In genomic region chr1:234520908-234521801, GRCh38 we compare ENCODE assay signal across 15 cellular contexts. TPM values are rescaled to one million over a fixed set of nuclear protein-coding genes. Genes with fewer than 3 reads are reported as not detected.
DNase-seq lines count a peak whose midpoint lies in the region; ATAC-seq and TF ChIP-seq lines count a peak whose summit lies in the region.
"Had no signal": no experiment of that assay in that cellular context is flagged by ENCODE, and none has a peak within 500 bp of the region (broad histone marks: within the 10 kb centered on the region; RNA-seq: fewer than 3 reads in every experiment).

No MANE protein-coding gene starts in this region.

- no peak for ATAC-seq in left cardiac atrium
- no peak for ATAC-seq in activated CD8-positive, alpha-beta T cell treated with anti-CD3 and anti-CD28 coated beads, Interleukin-2, amount 10 ng/mL, durations not matched to agents 7 days and 5 days
- no peak for ATAC-seq in lung (ENCODE audit: insufficient read depth, low FRiP score)
- ATAC-seq in HG02938 (IDR thresholded peaks at IDR 0.05; ENCODE audit: unreplicated experiment), result no peak
- ATAC-seq: activated T-helper 17 cell treated with anti-CD3 and anti-CD28 coated beads, Interleukin-2, amount 50 U/mL, for 72 hours; body of pancreas; pancreas had no signal

- H3K4me1 Mint-ChIP-seq in activated CD8-positive, alpha-beta T cell treated with anti-CD3 and anti-CD28 coated beads, Interleukin-2, amount 10 ng/mL, durations not matched to agents 7 days and 5 days (ENCODE audit: low read depth), result peaks cover 36% of the 10 kb centered on the region
- H3K4me1 Mint-ChIP-seq: H9 had no signal

- no peak overlapping the region for H2AFZ ChIP-seq in osteoblast (ENCODE audit: low read length)

- CTCF ChIA-PET in activated CD8-positive, alpha-beta T cell treated with anti-CD3 and anti-CD28 coated beads, Interleukin-2, amount 10 ng/mL, durations not matched to agents 7 days and 5 days (lab: Charles Lee), result interaction anchor here (0.9 to 1.4 kb wide), 2 partner anchors 13 to 324 kb away, joined by 3 read pairs; no protein-coding TSS in a partner anchor

- H3K9me3 ChIP-seq in left ventricle myocardium inferior (replicated peaks) (no peaks in the 10 kb centered on the region), lung (ENCODE audit: control insufficient read depth in 2 of 2, insufficient read depth in 1 of 2, low read length in 1 of 2) (no peaks in the 10 kb centered on the region), osteoblast (ENCODE audit: low read depth, low read length) (no peaks in the 10 kb centered on the region)
- H3K9me3 ChIP-seq: body of pancreas, pancreas had no signal

- no peak overlapping the region for H3K4me2 ChIP-seq in osteoblast (ENCODE audit: insufficient read depth, low read length)

- H3K27ac ChIP-seq in left ventricle myocardium inferior (replicated peaks) (peak overlapping the region; percentile 95), lung (ENCODE audit: low read depth in 1 of 2, low read length in 1 of 2) (peak overlapping the region; percentile 38 to 56), osteoblast (ENCODE audit: low read depth, low read length) (no peak overlapping the region)

- POLR2A ChIA-PET in activated CD8-positive, alpha-beta T cell treated with anti-CD3 and anti-CD28 coated beads, Interleukin-2, amount 10 ng/mL, durations not matched to agents 7 days and 5 days (lab: Charles Lee), result interaction anchor here (1.3 to 1.4 kb wide), 2 partner anchors 21 to 43 kb away, joined by 3 read pairs; no protein-coding TSS in a partner anchor

- H3K27me3 Mint-ChIP-seq in activated CD8-positive, alpha-beta T cell treated with anti-CD3 and anti-CD28 coated beads, Interleukin-2, amount 10 ng/mL, durations not matched to agents 7 days and 5 days (ENCODE audit: low read depth), result no peaks in the 10 kb centered on the region

- no peaks in the 10 kb centered on the region for H3K9me3 Mint-ChIP-seq in activated CD8-positive, alpha-beta T cell treated with anti-CD3 and anti-CD28 coated beads, Interleukin-2, amount 10 ng/mL, durations not matched to agents 7 days and 5 days (ENCODE audit: insufficient read depth)
- H3K9me3 Mint-ChIP-seq: activated T-helper 17 cell treated with anti-CD3 and anti-CD28 coated beads, Interleukin-2, amount 50 U/mL, for 72 hours; H9 had no signal

- DNase-seq in left ventricle myocardium inferior, result no peak
- DNase-seq in left cardiac atrium, result no peak
- no peak for DNase-seq in activated CD8-positive, alpha-beta T cell treated with anti-CD3 and anti-CD28 coated beads, Interleukin-2, amount 10 ng/mL, durations not matched to agents 7 days and 5 days
- no peak for DNase-seq in lung (ENCODE audit: low spot score)
- DNase-seq in superior temporal gyrus (ENCODE audit: extremely low spot score), result peak; percentile 8
- DNase-seq in osteoblast (ENCODE audit: insufficient read length, low spot score, missing footprints), result no peak
- no peak for DNase-seq in ureter (ENCODE audit: low spot score)
- DNase-seq: effector CD4-positive, alpha-beta T cell; H9; NCI-H774; pancreas; RPMI8226 had no signal

- peak overlapping the region; percentile 60 for H3K27ac Mint-ChIP-seq in activated CD8-positive, alpha-beta T cell treated with anti-CD3 and anti-CD28 coated beads, Interleukin-2, amount 10 ng/mL, durations not matched to agents 7 days and 5 days
- H3K27ac Mint-ChIP-seq: activated T-helper 17 cell treated with anti-CD3 and anti-CD28 coated beads, Interleukin-2, amount 50 U/mL, for 72 hours; H9 had no signal

- no peaks in the 10 kb centered on the region for H3K27me3 ChIP-seq in left ventricle myocardium inferior (ENCODE audit: low read depth)
- H3K27me3 ChIP-seq in lung (ENCODE audit: control insufficient read depth, insufficient read depth), result no peaks in the 10 kb centered on the region
- H3K27me3 ChIP-seq in osteoblast (ENCODE audit: insufficient read depth, low read length), result no peaks in the 10 kb centered on the region
- H3K27me3 ChIP-seq: body of pancreas, pancreas had no signal

- H3K36me3 Mint-ChIP-seq in activated CD8-positive, alpha-beta T cell treated with anti-CD3 and anti-CD28 coated beads, Interleukin-2, amount 10 ng/mL, durations not matched to agents 7 days and 5 days (ENCODE audit: low read depth), result no peaks in the 10 kb centered on the region

- H3K4me3 ChIP-seq in left ventricle myocardium inferior, result no peak overlapping the region
- H3K4me3 ChIP-seq in lung, result no peak overlapping the region
- H3K4me3 ChIP-seq in osteoblast (ENCODE audit: insufficient read depth, low read length), result no peak overlapping the region
- H3K4me3 ChIP-seq: body of pancreas, pancreas had no signal

- H3K4me1 ChIP-seq in left ventricle myocardium inferior (peaks cover 83% of the 10 kb centered on the region), lung (ENCODE audit: control insufficient read depth in 2 of 2, insufficient read depth in 2 of 2, low read length in 2 of 2) (peaks cover 6 to 14% of the 10 kb centered on the region in 2 donors), osteoblast (ENCODE audit: insufficient read depth, low read length) (peaks cover 22% of the 10 kb centered on the region)

- H3K79me2 ChIP-seq in osteoblast (ENCODE audit: insufficient read depth, low read length), result no peaks in the 10 kb centered on the region

- H3K36me3 ChIP-seq in left ventricle myocardium inferior, result no peaks in the 10 kb centered on the region
- H3K36me3 ChIP-seq in lung (ENCODE audit: control insufficient read depth in 2 of 2, insufficient read depth in 2 of 2, low read length in 2 of 2), result no peaks in the 10 kb centered on the region
- H3K36me3 ChIP-seq in osteoblast (ENCODE audit: insufficient read depth, low read length), result no peaks in the 10 kb centered on the region
- H3K36me3 ChIP-seq: pancreas had no signal

- intact Hi-C loops in left ventricle myocardium inferior (cut with micrococcal nuclease), result no loop called here
- intact Hi-C loops in left cardiac atrium (cut with DNase I), result no loop called here

- no peaks in the 10 kb centered on the region for H4K20me1 ChIP-seq in osteoblast (ENCODE audit: insufficient read depth, low read length)

- no peak overlapping the region for H3K4me3 Mint-ChIP-seq in activated CD8-positive, alpha-beta T cell treated with anti-CD3 and anti-CD28 coated beads, Interleukin-2, amount 10 ng/mL, durations not matched to agents 7 days and 5 days
- H3K4me3 Mint-ChIP-seq: activated T-helper 17 cell treated with anti-CD3 and anti-CD28 coated beads, Interleukin-2, amount 50 U/mL, for 72 hours; H9 had no signal

- TF ChIP-seq CTCF in left ventricle myocardium inferior (IDR thresholded peaks at IDR 0.05; ENCODE audit: borderline replicate concordance), result no peak
- no peak for TF ChIP-seq CTCF in lung (IDR thresholded peaks at IDR 0.05; ENCODE audit: control extremely low read depth, extremely low read depth)
- TF ChIP-seq CTCF in osteoblast (IDR thresholded peaks at IDR 0.05; ENCODE audit: extremely low read depth, low read depth, low read length), result no peak

- 84 to 85% methylated on average over 6 of the region's 6 CpGs for WGBS in lung, 2 donors

RNA-seq across cellular contexts. Expression of gene TARBP1, which starts 42.2 kb away (rescaled TPM):
- 11.4 TPM for total RNA-seq in left ventricle myocardium inferior
- 10 to 100 TPM in 1 of 2 donors, 1 to 10 TPM in 1; 9.6 to 10.1 TPM for total RNA-seq in left cardiac atrium
- 10 to 100 TPM; 35.7 TPM for total RNA-seq in activated CD8-positive, alpha-beta T cell treated with anti-CD3 and anti-CD28 coated beads, Interleukin-2, amount 10 ng/mL, durations not matched to agents 7 days and 5 days
- total RNA-seq in lung, result 10 to 100 TPM; 27.7 to 32.2 TPM
- polyA plus RNA-seq in lung, result 10 to 100 TPM; 11.2 to 48.7 TPM
- total RNA-seq in osteoblast, result 29.7 and 33.6 TPM in 2 replicates
- total RNA-seq in ureter, result 59.9 TPM
